In genomic region chr19:6278740-6279619, GRCh38 we compare ENCODE assay signal across 9 cellular contexts. TPM values are rescaled to one million over a fixed set of nuclear protein-coding genes. Genes with fewer than 3 reads are reported as not detected.
DNase-seq lines count a peak whose midpoint lies in the region; ATAC-seq and TF ChIP-seq lines count a peak whose summit lies in the region.
"Had no signal": no experiment of that assay in that cellular context is flagged by ENCODE, and none has a peak within 500 bp of the region (broad histone marks: within the 10 kb centered on the region; RNA-seq: fewer than 3 reads in every experiment).

No MANE protein-coding gene starts in this region.

- no peak for TF ChIP-seq CTCF in smooth muscle cell (IDR thresholded peaks at IDR 0.05; ENCODE audit: borderline replicate concordance, insufficient read depth, poor library complexity, severe bottlenecking)

- CTCF ChIA-PET in activated CD8-positive, alpha-beta memory T cell treated with anti-CD3 and anti-CD28 coated beads, Interleukin-2, amount 10 ng/mL, durations not matched to agents 7 days and 5 days (lab: Charles Lee) = interaction anchor here (0.5 to 1.2 kb wide), 5 partner anchors 12 to 475 kb away, joined by 3 to 5 read pairs (median 4); partner anchors contain the start of gene GPR108

- peak overlapping the region; percentile 99 for H3K4me2 ChIP-seq in smooth muscle cell

- no peaks in the 10 kb centered on the region for H3K9me3 ChIP-seq in smooth muscle cell (replicated peaks; ENCODE audit: low read depth)

- DNase-seq in stimulated activated CD4-positive, alpha-beta T cell treated with anti-CD3 and anti-CD28 coated beads, Interleukin-15, amount 100 ng/mL, for 24 hours = peak; percentile 21
- no peak for DNase-seq in stimulated activated CD4-positive, alpha-beta T cell treated with anti-CD3 and anti-CD28 coated beads, Interleukin-12 subunit alpha, Interleukin-12 subunit beta, amount 100 ng/mL, for 4 hours
- no peak for DNase-seq in activated CD8-positive, alpha-beta memory T cell treated with anti-CD3 and anti-CD28 coated beads, Interleukin-2, amount 10 ng/mL, durations not matched to agents 7 days and 5 days
- DNase-seq in hepatic stellate cell (ENCODE audit: low spot score) = peak; percentile 29
- no peak for DNase-seq in smooth muscle cell (lab: John Stamatoyannopoulos, UW; ENCODE audit: unreplicated experiment)
- no peak for DNase-seq in iPS-NIHi7 (ENCODE audit: extremely low spot score)

- no peaks in the 10 kb centered on the region for H3K36me3 ChIP-seq in smooth muscle cell (ENCODE audit: low read depth)

- H3K9ac ChIP-seq in smooth muscle cell (ENCODE audit: low read depth) = peak overlapping the region; percentile 93

- WGBS in smooth muscle cell (ENCODE audit: low lambda C conversion rate) = 16% methylated on average over 27 of the region's 36 CpGs

- H3K27me3 Mint-ChIP-seq in activated CD8-positive, alpha-beta memory T cell treated with anti-CD3 and anti-CD28 coated beads, Interleukin-2, amount 10 ng/mL, durations not matched to agents 7 days and 5 days = peaks cover 7% of the 10 kb centered on the region

- H3K36me3 Mint-ChIP-seq in activated CD8-positive, alpha-beta memory T cell treated with anti-CD3 and anti-CD28 coated beads, Interleukin-2, amount 10 ng/mL, durations not matched to agents 7 days and 5 days = no peaks in the 10 kb centered on the region

- H3F3A ChIP-seq in smooth muscle cell (ENCODE audit: low read depth) = peaks cover 8% of the 10 kb centered on the region

- H3K4me1 Mint-ChIP-seq in activated CD8-positive, alpha-beta memory T cell treated with anti-CD3 and anti-CD28 coated beads, Interleukin-2, amount 10 ng/mL, durations not matched to agents 7 days and 5 days = peaks cover 29% of the 10 kb centered on the region

- no peak overlapping the region for H2AFZ ChIP-seq in smooth muscle cell (ENCODE audit: low read depth)

- H4K20me1 ChIP-seq in smooth muscle cell (ENCODE audit: low read depth) = peaks cover 41% of the 10 kb centered on the region

- H3K4me3 ChIP-seq in smooth muscle cell = peak overlapping the region; percentile 96

- no peaks in the 10 kb centered on the region for H3K27me3 ChIP-seq in smooth muscle cell (ENCODE audit: low read depth)

- peak overlapping the region; percentile 89 for H3K4me3 Mint-ChIP-seq in activated CD8-positive, alpha-beta memory T cell treated with anti-CD3 and anti-CD28 coated beads, Interleukin-2, amount 10 ng/mL, durations not matched to agents 7 days and 5 days

- no peak for ATAC-seq in activated CD8-positive, alpha-beta memory T cell treated with anti-CD3 and anti-CD28 coated beads, Interleukin-2, amount 10 ng/mL, durations not matched to agents 7 days and 5 days
- ATAC-seq in GM21576 (IDR thresholded peaks at IDR 0.05; ENCODE audit: unreplicated experiment) (no peak), HG02970 (IDR thresholded peaks at IDR 0.05; ENCODE audit: low FRiP score, unreplicated experiment) (no peak)

- peaks cover 52% of the 10 kb centered on the region for H3K79me2 ChIP-seq in smooth muscle cell (ENCODE audit: low read depth)

- peak overlapping the region; percentile 80 for H3K27ac ChIP-seq in smooth muscle cell (ENCODE audit: low read depth)

- no peaks in the 10 kb centered on the region for H3K9me3 Mint-ChIP-seq in activated CD8-positive, alpha-beta memory T cell treated with anti-CD3 and anti-CD28 coated beads, Interleukin-2, amount 10 ng/mL, durations not matched to agents 7 days and 5 days (ENCODE audit: low read depth)

- peak overlapping the region; percentile 82 for H3K27ac Mint-ChIP-seq in activated CD8-positive, alpha-beta memory T cell treated with anti-CD3 and anti-CD28 coated beads, Interleukin-2, amount 10 ng/mL, durations not matched to agents 7 days and 5 days

- peaks cover 25% of the 10 kb centered on the region for H3K4me1 ChIP-seq in smooth muscle cell (ENCODE audit: low read depth)

RNA-seq across cellular contexts. Expression of gene MLLT1, which starts 0.8 kb away (rescaled TPM):
- 10 to 100 TPM; 40.5 to 47.1 TPM for total RNA-seq in activated CD8-positive, alpha-beta memory T cell treated with anti-CD3 and anti-CD28 coated beads, Interleukin-2, amount 10 ng/mL, durations not matched to agents 7 days and 5 days
- total RNA-seq in smooth muscle cell = 15.4 and 18.8 TPM in 2 replicates
- polyA plus RNA-seq in smooth muscle cell = 25.2 and 27.3 TPM in 2 replicates

RNA-seq across cellular contexts. Expression of gene ACER1, which starts 54.4 kb away (rescaled TPM):
- under 1 TPM in 1 of 2 experiments, not detected in 1; 0.26 TPM for total RNA-seq in activated CD8-positive, alpha-beta memory T cell treated with anti-CD3 and anti-CD28 coated beads, Interleukin-2, amount 10 ng/mL, durations not matched to agents 7 days and 5 days
- total RNA-seq in smooth muscle cell = 0.09 TPM in 1 of 2 replicates, not detected in the other
- not detected in 2 replicates for polyA plus RNA-seq in smooth muscle cell
- total RNA-seq: glomerular endothelial cell had no signal

Comparison
In these comparisons a context has a peak if more than half of its experiments do, and no peak if none do; other contexts are left out.
1. DNase-seq: peak in stimulated activated CD4-positive, alpha-beta T cell treated with anti-CD3 and anti-CD28 coated beads, Interleukin-15, amount 100 ng/mL, for 24 hours (single experiment) and hepatic stellate cell (single experiment); none in stimulated activated CD4-positive, alpha-beta T cell treated with anti-CD3 and anti-CD28 coated beads, Interleukin-12 subunit alpha, Interleukin-12 subunit beta, amount 100 ng/mL, for 4 hours (single experiment), activated CD8-positive, alpha-beta memory T cell treated with anti-CD3 and anti-CD28 coated beads, Interleukin-2, amount 10 ng/mL, durations not matched to agents 7 days and 5 days (single experiment), smooth muscle cell (single experiment) and iPS-NIHi7 (single experiment).